Comparison of ENCODE assay signal across 9 cellular contexts in the genomic region with DNA sequence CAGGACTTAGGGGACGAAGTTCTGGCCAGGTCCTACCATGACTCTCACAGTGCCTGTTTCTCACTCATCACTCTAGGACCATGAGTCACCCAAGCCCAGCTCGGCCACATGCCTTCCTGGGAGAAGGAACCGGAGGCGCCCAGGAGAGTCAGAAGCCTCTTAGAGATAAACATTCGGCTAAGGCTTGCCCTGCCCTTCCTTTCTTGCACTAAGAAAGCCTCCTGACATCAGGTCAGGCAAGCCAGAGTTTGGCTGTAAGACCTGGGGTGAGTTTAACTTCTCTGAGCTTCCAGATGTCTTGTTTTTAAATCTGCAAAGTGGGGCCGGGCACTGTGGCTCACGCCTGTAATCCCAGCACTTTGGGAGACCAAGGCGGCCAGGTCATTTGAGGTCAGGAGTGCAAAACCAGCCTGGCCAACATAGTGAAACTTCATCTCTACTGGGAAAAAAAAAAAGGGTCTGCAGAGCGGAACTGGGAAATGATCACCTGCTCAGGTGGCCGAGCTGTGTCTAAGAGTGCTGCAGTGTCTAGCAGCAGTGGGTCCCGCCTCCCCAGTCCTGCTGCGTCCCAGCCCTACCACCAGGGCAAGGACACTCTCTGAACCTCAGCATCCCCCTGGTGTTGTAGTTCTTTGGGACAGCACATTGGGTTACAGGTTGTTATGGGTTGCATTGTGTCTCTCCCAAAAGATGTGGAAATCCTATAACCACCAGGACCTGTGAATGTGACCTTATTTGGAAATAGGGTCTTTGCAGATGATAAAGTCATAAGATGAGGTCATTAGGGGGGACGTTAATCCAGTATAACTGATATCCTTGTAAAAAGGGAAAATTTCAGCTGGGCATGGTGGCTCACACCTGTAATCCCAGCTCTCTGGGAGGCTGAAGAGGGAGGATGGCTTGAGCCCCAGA. TPM values are rescaled to one million over a fixed set of nuclear protein-coding genes. Genes with fewer than 3 reads are reported as not detected.
DNase-seq lines count a peak whose midpoint lies in the region; ATAC-seq and TF ChIP-seq lines count a peak whose summit lies in the region.
"Had no signal": no experiment of that assay in that cellular context is flagged by ENCODE, and none has a peak within 500 bp of the region (broad histone marks: within the 10 kb centered on the region; RNA-seq: fewer than 3 reads in every experiment).

No MANE protein-coding gene starts in this region.

- H3K36me3 ChIP-seq in PC-9 (ENCODE audit: low read depth) (0 out of 2 replicates have a peak, but pooled peaks cover 4% of the 10 kb centered on the region), stomach (peaks cover 0 to 10% (median 6%) of the 10 kb centered on the region in 4 donors)

- peaks cover 21% of the 10 kb centered on the region for H4K20me1 ChIP-seq in PC-9 (ENCODE audit: insufficient read depth)

- POLR2A ChIA-PET in activated CD4-positive, alpha-beta T cell treated with anti-CD3 and anti-CD28 coated beads for 36 hours (lab: Charles Lee): no interaction called here
- POLR2A ChIA-PET in PC-9 (lab: Charles Lee; ENCODE audit: unreplicated experiment): no interaction called here

- H3K4me2 ChIP-seq in PC-9: peak overlapping the region; percentile 61

- H3K79me2 ChIP-seq in PC-9 (ENCODE audit: low read depth): peaks cover 31% of the 10 kb centered on the region

- peaks cover 17% of the 10 kb centered on the region; the same call in 1 of the 2 replicates for H3F3A ChIP-seq in PC-9 (ENCODE audit: insufficient read depth, low read depth)

- H3K9me2 ChIP-seq in PC-9 (ENCODE audit: insufficient read depth): no peaks in the 10 kb centered on the region

- BruUV-seq in PC-9 (replicated peaks; lab: Mats Ljungman, UMichigan): no TSS peak

- intact Hi-C loops in activated CD4-positive, alpha-beta T cell treated with anti-CD3 and anti-CD28 coated beads for 36 hours (cut with DNase I, micrococcal nuclease): loop anchor here in 1 of 2 experiments (5.0 kb wide), 1 partner anchor 738 kb away; a partner anchor contains a TSS
- intact Hi-C loops in PC-9 (cut with micrococcal nuclease; ENCODE audit: unreplicated experiment): loop anchor here (5.0 kb wide), 1 partner anchor 33 kb away; no protein-coding TSS in a partner anchor
- intact Hi-C loops in stomach (cut with DNase I; ENCODE audit: low total_unique reads): no loop called here

- H3K27ac Mint-ChIP-seq in activated CD4-positive, alpha-beta T cell treated with anti-CD3 and anti-CD28 coated beads for 36 hours: no peak overlapping the region

- H3K4me1 ChIP-seq in PC-9 (replicated peaks; ENCODE audit: insufficient read depth): peaks cover 24% of the 10 kb centered on the region
- H3K4me1 ChIP-seq in stomach: peaks cover 27 to 37% (median 32%) of the 10 kb centered on the region in 4 donors

- peaks cover 20% of the 10 kb centered on the region for H3K4me1 Mint-ChIP-seq in activated CD4-positive, alpha-beta T cell treated with anti-CD3 and anti-CD28 coated beads for 36 hours

- H3K9me3 ChIP-seq in PC-9 (ENCODE audit: insufficient read depth, low read depth) (no peaks in the 10 kb centered on the region), stomach (no peaks in the 10 kb centered on the region)

- no peak overlapping the region for H3K4me3 ChIP-seq in PC-9
- H3K4me3 ChIP-seq in stomach: no peak overlapping the region

- TF ChIP-seq EP300 in stomach (IDR thresholded peaks at IDR 0.05): no peak

- ATAC-seq in activated CD4-positive, alpha-beta T cell treated with anti-CD3 and anti-CD28 coated beads for 36 hours: no peak
- ATAC-seq in HG02938 (IDR thresholded peaks at IDR 0.05; ENCODE audit: unreplicated experiment) (no peak), GM19397 (IDR thresholded peaks at IDR 0.05; ENCODE audit: unreplicated experiment) (no peak)

- H3K9me3 Mint-ChIP-seq in activated CD4-positive, alpha-beta T cell treated with anti-CD3 and anti-CD28 coated beads for 36 hours (ENCODE audit: low read depth): no peaks in the 10 kb centered on the region

- TF ChIP-seq CTCF in PC-9 (conservative IDR thresholded peaks at IDR 0.05) (no peak), stomach (IDR thresholded peaks at IDR 0.05) (no peak)

- peaks cover 10% of the 10 kb centered on the region for H3K36me3 Mint-ChIP-seq in activated CD4-positive, alpha-beta T cell treated with anti-CD3 and anti-CD28 coated beads for 36 hours (ENCODE audit: low read depth)

- TF ChIP-seq POLR2A in erythroblast (IDR thresholded peaks at IDR 0.05; ENCODE audit: low read length) (no peak), stomach (IDR thresholded peaks at IDR 0.05) (no peak)

- H3K27me3 ChIP-seq in PC-9 (ENCODE audit: insufficient read depth, low read depth) (no peaks in the 10 kb centered on the region), stomach (no peaks in the 10 kb centered on the region)

- peak overlapping the region; percentile 46 for H3K27ac ChIP-seq in PC-9
- H3K27ac ChIP-seq in stomach: peak overlapping the region in 2 of 5 donors; percentile 29 to 38

- CTCF ChIA-PET in activated CD4-positive, alpha-beta T cell treated with anti-CD3 and anti-CD28 coated beads for 36 hours (lab: Charles Lee): no interaction called here
- CTCF ChIA-PET in PC-9 (lab: Charles Lee): interaction anchor here (0.7 to 1.0 kb wide), 2 partner anchors 33 to 880 kb away, joined by 4 read pairs; no protein-coding TSS in a partner anchor

- peak overlapping the region; percentile 23 for H3K4me3 Mint-ChIP-seq in activated CD4-positive, alpha-beta T cell treated with anti-CD3 and anti-CD28 coated beads for 36 hours

- no peak for DNase-seq in activated CD4-positive, alpha-beta T cell treated with anti-CD3 and anti-CD28 coated beads for 36 hours
- DNase-seq in activated CD4-positive, alpha-beta T cell treated with anti-CD3 and anti-CD28 coated beads for 4 hours: no peak
- peak; percentile 70 to 81 for DNase-seq in PC-9
- peak; percentile 57 to 75 for DNase-seq in erythroblast (lab: John Stamatoyannopoulos, UW)
- peak; percentile 46 for DNase-seq in renal cortical epithelial cell (ENCODE audit: low read depth)
- no peak for DNase-seq in stomach
- DNase-seq: NCI-H510A treated with DMSO at 0.1 percent for 48 hours had no signal

- H2AFZ ChIP-seq in PC-9: 0 out of 2 replicates have a peak overlapping the region, but pooled peaks have one; percentile 39

- H3K27me3 Mint-ChIP-seq in activated CD4-positive, alpha-beta T cell treated with anti-CD3 and anti-CD28 coated beads for 36 hours: no peaks in the 10 kb centered on the region

- WGBS in stomach, 5 donors: 76 to 83% (median 80%) methylated on average over 13 of the region's 13 CpGs

RNA-seq across cellular contexts. Expression of a gene that starts 1.8 kb away (rescaled TPM):
- 100 to 1,000 TPM in 1 of 2 experiments, 10 to 100 TPM in 1; 94.1 to 126 TPM for total RNA-seq in activated CD4-positive, alpha-beta T cell treated with anti-CD3 and anti-CD28 coated beads for 36 hours
- total RNA-seq in PC-9 (2021) (58.4 and 78.8 TPM in 2 replicates), renal cortical epithelial cell (52.4 and 63.7 TPM in 2 replicates), stomach (10 to 100 TPM; 28.6 to 54.2 (median 42.6) TPM)
- polyA plus RNA-seq in stomach: 10 to 100 TPM; 25.2 to 44.9 (median 35.7) TPM

Comparison
In these comparisons a context has a peak if more than half of its experiments do, and no peak if none do; other contexts are left out.
1. DNase-seq: peak in PC-9 (2 of 2), erythroblast (2 of 2) and renal cortical epithelial cell (single experiment); none in activated CD4-positive, alpha-beta T cell treated with anti-CD3 and anti-CD28 coated beads for 36 hours (single experiment), activated CD4-positive, alpha-beta T cell treated with anti-CD3 and anti-CD28 coated beads for 4 hours (0 of 2) and stomach (single experiment).